14 cellular contexts compared by ENCODE assay signal in genomic region chr7:122681186-122681585, GRCh38. TPM values are rescaled to one million over a fixed set of nuclear protein-coding genes. Genes with fewer than 3 reads are reported as not detected.
"Had no signal": no experiment of that assay in that cellular context is flagged by ENCODE, and none has a peak within 500 bp of the region (broad histone marks: within the 10 kb centered on the region; RNA-seq: fewer than 3 reads in every experiment).

No MANE protein-coding gene starts in this region.

RNA-seq across cellular contexts. Expression of gene RNF133, which starts 17.7 kb away (rescaled TPM):
- total RNA-seq: activated B cell treated with CpG ODN at 0.5 μM for 24 hours; activated CD4-positive, alpha-beta memory T cell treated with anti-CD3 and anti-CD28 coated beads for 36 hours; activated CD4-positive, alpha-beta memory T cell treated with anti-CD3 and anti-CD28 coated beads, Interleukin-2, amount 10 ng/mL, durations not matched to agents 7 days and 5 days; activated CD4-positive, alpha-beta T cell treated with anti-CD3 and anti-CD28 coated beads for 36 hours; activated CD4-positive, alpha-beta T cell treated with anti-CD3 and anti-CD28 coated beads, Interleukin-2, amount 10 ng/mL, durations not matched to agents 24 days and 14 days; activated CD4-positive, alpha-beta T cell treated with anti-CD3 and anti-CD28 coated beads, Interleukin-2, amount 10 ng/mL, durations not matched to agents 7 days and 5 days; activated CD8-positive, alpha-beta memory T cell treated with anti-CD3 and anti-CD28 coated beads for 36 hours; activated CD8-positive, alpha-beta memory T cell treated with anti-CD3 and anti-CD28 coated beads, Interleukin-2, amount 10 ng/mL, durations not matched to agents 7 days and 5 days; activated CD8-positive, alpha-beta T cell treated with anti-CD3 and anti-CD28 coated beads for 36 hours; activated CD8-positive, alpha-beta T cell treated with anti-CD3 and anti-CD28 coated beads, Interleukin-2, amount 10 ng/mL, durations not matched to agents 7 days and 5 days; T-cell; T-helper 1 cell treated with Interleukin-12 subunit alpha and Interleukin-12 subunit beta and Interleukin-4 antibody, amounts not matched to agents 30 ng/mL and 1 ng/mL, for 36 hours; T-helper 17 cell; T-helper 2 cell treated with Interferon-gamma antibody and Interleukin-4, amounts not matched to agents 100 ng/mL and 5 ng/mL, for 36 hours had no signal

RNA-seq across cellular contexts. Expression of gene RNF148, which starts 21.5 kb away (rescaled TPM):
- total RNA-seq: activated B cell treated with CpG ODN at 0.5 μM for 24 hours; activated CD4-positive, alpha-beta memory T cell treated with anti-CD3 and anti-CD28 coated beads for 36 hours; activated CD4-positive, alpha-beta memory T cell treated with anti-CD3 and anti-CD28 coated beads, Interleukin-2, amount 10 ng/mL, durations not matched to agents 7 days and 5 days; activated CD4-positive, alpha-beta T cell treated with anti-CD3 and anti-CD28 coated beads for 36 hours; activated CD4-positive, alpha-beta T cell treated with anti-CD3 and anti-CD28 coated beads, Interleukin-2, amount 10 ng/mL, durations not matched to agents 24 days and 14 days; activated CD4-positive, alpha-beta T cell treated with anti-CD3 and anti-CD28 coated beads, Interleukin-2, amount 10 ng/mL, durations not matched to agents 7 days and 5 days; activated CD8-positive, alpha-beta memory T cell treated with anti-CD3 and anti-CD28 coated beads for 36 hours; activated CD8-positive, alpha-beta memory T cell treated with anti-CD3 and anti-CD28 coated beads, Interleukin-2, amount 10 ng/mL, durations not matched to agents 7 days and 5 days; activated CD8-positive, alpha-beta T cell treated with anti-CD3 and anti-CD28 coated beads for 36 hours; activated CD8-positive, alpha-beta T cell treated with anti-CD3 and anti-CD28 coated beads, Interleukin-2, amount 10 ng/mL, durations not matched to agents 7 days and 5 days; T-cell; T-helper 1 cell treated with Interleukin-12 subunit alpha and Interleukin-12 subunit beta and Interleukin-4 antibody, amounts not matched to agents 30 ng/mL and 1 ng/mL, for 36 hours; T-helper 17 cell; T-helper 2 cell treated with Interferon-gamma antibody and Interleukin-4, amounts not matched to agents 100 ng/mL and 5 ng/mL, for 36 hours had no signal
